ENCODE assay signal across 24 cellular contexts in the genomic region with DNA sequence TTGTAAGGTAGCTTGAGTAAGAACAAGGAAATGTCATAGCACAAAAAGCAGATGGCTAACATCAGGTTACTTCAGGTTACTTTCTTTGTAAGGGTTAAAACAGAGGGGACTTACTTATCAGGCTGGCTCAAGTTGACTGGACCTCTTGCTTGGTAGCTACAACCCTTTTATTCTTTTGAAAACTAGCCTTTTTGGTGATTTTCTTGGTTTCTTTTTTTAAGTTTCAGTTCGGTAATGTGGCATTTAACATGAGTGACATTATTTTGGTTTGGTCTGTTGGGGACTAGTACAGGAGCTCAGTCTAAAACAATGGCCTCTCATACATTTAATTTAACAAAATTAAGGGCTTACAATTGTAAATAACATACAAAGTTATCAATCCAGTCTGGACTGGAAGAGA.
"Had no signal": no experiment of that assay in that cellular context is flagged by ENCODE, and none has a peak within 500 bp of the region (broad histone marks: within the 10 kb centered on the region; RNA-seq: fewer than 3 reads in every experiment).

No MANE protein-coding gene starts in this region.

- H3K27ac ChIP-seq: breast epithelium, esophagus muscularis mucosa, gastroesophageal sphincter, left ventricle myocardium inferior, pancreas, psoas muscle, WERI-Rb-1 had no signal

- H3K4me3 Mint-ChIP-seq: activated naive CD8-positive, alpha-beta T cell treated with anti-CD3 and anti-CD28 coated beads for 36 hours; activated T-cell treated with anti-CD3 and anti-CD28 coated beads, Interleukin-2, amount 50 U/mL, for 4 hours; central memory CD8-positive, alpha-beta T cell; effector memory CD8-positive, alpha-beta T cell; mesothelial cell of epicardium; naive thymus-derived CD8-positive, alpha-beta T cell; T-helper 2 cell treated with Interferon-gamma antibody and Interleukin-4, amounts not matched to agents 5 μg/mL and 100 μg/mL, for 36 hours had no signal

- ATAC-seq: activated T-cell treated with anti-CD3 and anti-CD28 coated beads, Interleukin-2, amount 50 U/mL, for 4 hours; effector memory CD8-positive, alpha-beta T cell; gastroesophageal sphincter; naive thymus-derived CD8-positive, alpha-beta T cell; pancreas; psoas muscle; right cardiac atrium; stimulated activated naive CD8-positive, alpha-beta T cell treated with anti-CD3 and anti-CD28 coated beads, Interleukin-15, Interleukin-2, amounts not matched to agents 100 U/mL and 50 U/mL, for 24 hours had no signal

- H3K9me3 Mint-ChIP-seq: activated T-cell treated with anti-CD3 and anti-CD28 coated beads, Interleukin-2, amount 50 U/mL, for 4 hours; mesothelial cell of epicardium had no signal

- H3K4me1 ChIP-seq: breast epithelium, gastroesophageal sphincter, pancreas, psoas muscle had no signal

- H3K4me3 ChIP-seq: breast epithelium, esophagus muscularis mucosa, gastroesophageal sphincter, left ventricle myocardium inferior, pancreas, psoas muscle had no signal

- H3K9me3 ChIP-seq: breast epithelium, esophagus muscularis mucosa, gastroesophageal sphincter, left ventricle myocardium inferior, pancreas, psoas muscle had no signal

- DNase-seq: activated CD4-positive, CD25-positive, alpha-beta regulatory T cell treated with anti-CD3 and anti-CD28 coated beads, Interleukin-2, amount 50 U/mL, for 72 hours; activated CD8-positive, alpha-beta memory T cell treated with anti-CD3 and anti-CD28 coated beads, Interleukin-2, amount 50 U/mL, for 48 hours; activated naive CD4-positive, alpha-beta T cell; activated naive CD8-positive, alpha-beta T cell treated with anti-CD3 and anti-CD28 coated beads for 36 hours; activated T-cell treated with anti-CD3 and anti-CD28 coated beads, Interleukin-2, amount 50 U/mL, for 4 hours; effector memory CD8-positive, alpha-beta T cell; head of caudate nucleus; hypothalamus; left ventricle myocardium inferior; naive thymus-derived CD8-positive, alpha-beta T cell; pancreas; psoas muscle; right cardiac atrium; stimulated activated CD4-positive, alpha-beta T cell treated with anti-CD3 and anti-CD28 coated beads, Interleukin-12 subunit alpha, Interleukin-12 subunit beta, amount 100 ng/mL, for 4 hours; stimulated activated CD4-positive, alpha-beta T cell treated with anti-CD3 and anti-CD28 coated beads, Interleukin-4, amount 100 ng/mL, for 4 hours; stimulated activated naive CD8-positive, alpha-beta T cell treated with anti-CD3 and anti-CD28 coated beads, Interleukin-15, Interleukin-2, amounts not matched to agents 100 U/mL and 50 U/mL, for 24 hours; WERI-Rb-1 had no signal

- H3K27me3 Mint-ChIP-seq: activated naive CD8-positive, alpha-beta T cell treated with anti-CD3 and anti-CD28 coated beads for 36 hours; central memory CD8-positive, alpha-beta T cell; effector memory CD8-positive, alpha-beta T cell; naive thymus-derived CD8-positive, alpha-beta T cell had no signal

- H3K36me3 Mint-ChIP-seq: activated naive CD8-positive, alpha-beta T cell treated with anti-CD3 and anti-CD28 coated beads for 36 hours; mesothelial cell of epicardium; naive thymus-derived CD8-positive, alpha-beta T cell had no signal

- H3K27ac Mint-ChIP-seq: activated naive CD8-positive, alpha-beta T cell treated with anti-CD3 and anti-CD28 coated beads for 36 hours; activated T-helper 2 cell treated with anti-CD3 and anti-CD28 coated beads, Interferon-gamma antibody, Interleukin-2, Interleukin-4, amounts not matched to agents 10 μg/mL and 5 μg/mL and 100 μg/mL, durations not matched to agents 14 hours and 24 hours and 36 hours; effector memory CD8-positive, alpha-beta T cell; mesothelial cell of epicardium; naive thymus-derived CD8-positive, alpha-beta T cell; T-helper 2 cell treated with Interferon-gamma antibody and Interleukin-4, amounts not matched to agents 5 μg/mL and 100 μg/mL, for 36 hours had no signal

- H3K36me3 ChIP-seq: breast epithelium, esophagus muscularis mucosa, gastroesophageal sphincter, left ventricle myocardium inferior, pancreas, WERI-Rb-1 had no signal

- H3K4me1 Mint-ChIP-seq: activated naive CD8-positive, alpha-beta T cell treated with anti-CD3 and anti-CD28 coated beads for 36 hours; central memory CD8-positive, alpha-beta T cell; naive thymus-derived CD8-positive, alpha-beta T cell had no signal

- H3K27me3 ChIP-seq: breast epithelium, esophagus muscularis mucosa, gastroesophageal sphincter, pancreas had no signal
